Comparison of ENCODE assay signal across 1 cellular context in the genomic region with DNA sequence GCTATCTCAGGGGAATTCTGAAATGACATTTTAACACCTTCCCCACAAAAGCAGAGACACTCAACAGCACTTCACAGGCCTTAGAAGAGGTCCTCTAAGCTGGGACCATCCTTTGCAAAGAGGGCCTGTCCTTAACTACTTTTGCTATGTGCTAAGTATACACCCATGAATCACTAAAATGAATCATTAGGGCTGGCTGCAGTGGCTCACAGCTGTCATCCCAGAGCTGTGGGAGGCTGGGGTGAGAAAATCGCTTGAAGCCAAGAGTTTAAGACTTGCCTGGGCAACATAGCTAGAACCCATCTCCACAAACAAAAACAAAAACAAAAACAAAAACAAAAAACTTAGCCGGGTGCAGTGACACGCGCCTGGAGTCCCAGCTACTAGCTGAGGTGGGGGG.
TF ChIP-seq lines count a peak whose summit lies in the region.

No MANE protein-coding gene starts in this region.

TF ChIP-seq in HepG2, 621 proteins besides CTCF, POLR2A, EP300 and RAD21 (continued from another document):
- no peak for TF ChIP-seq HOXA9 (CRISPR knock-in tag; IDR thresholded peaks at IDR 0.05; ENCODE audit: borderline replicate concordance)
- no peak for TF ChIP-seq ZNF264 (CRISPR knock-in tag; IDR thresholded peaks at IDR 0.05)
- TF ChIP-seq DBP (CRISPR knock-in tag; IDR thresholded peaks at IDR 0.05; ENCODE audit: not compliant biosample characterization) = no peak
- TF ChIP-seq ARHGAP35 (CRISPR knock-in tag; IDR thresholded peaks at IDR 0.05; ENCODE audit: borderline replicate concordance) = no peak
- no peak for TF ChIP-seq ATF1 (CRISPR knock-in tag; IDR thresholded peaks at IDR 0.05)
- TF ChIP-seq SMAD9 (CRISPR knock-in tag; IDR thresholded peaks at IDR 0.05) = no peak
- TF ChIP-seq ZMYM4 (CRISPR knock-in tag; IDR thresholded peaks at IDR 0.05) = no peak
